In genomic region chr7:29987821-29988317, GRCh38 we compare ENCODE assay signal across 1 cellular context.
TF ChIP-seq lines count a peak whose summit lies in the region.

No MANE protein-coding gene starts in this region.

TF ChIP-seq in HepG2, 621 proteins besides CTCF, POLR2A, EP300 and RAD21 (continued from another document and continues in another):
- TF ChIP-seq, protein P1, sequence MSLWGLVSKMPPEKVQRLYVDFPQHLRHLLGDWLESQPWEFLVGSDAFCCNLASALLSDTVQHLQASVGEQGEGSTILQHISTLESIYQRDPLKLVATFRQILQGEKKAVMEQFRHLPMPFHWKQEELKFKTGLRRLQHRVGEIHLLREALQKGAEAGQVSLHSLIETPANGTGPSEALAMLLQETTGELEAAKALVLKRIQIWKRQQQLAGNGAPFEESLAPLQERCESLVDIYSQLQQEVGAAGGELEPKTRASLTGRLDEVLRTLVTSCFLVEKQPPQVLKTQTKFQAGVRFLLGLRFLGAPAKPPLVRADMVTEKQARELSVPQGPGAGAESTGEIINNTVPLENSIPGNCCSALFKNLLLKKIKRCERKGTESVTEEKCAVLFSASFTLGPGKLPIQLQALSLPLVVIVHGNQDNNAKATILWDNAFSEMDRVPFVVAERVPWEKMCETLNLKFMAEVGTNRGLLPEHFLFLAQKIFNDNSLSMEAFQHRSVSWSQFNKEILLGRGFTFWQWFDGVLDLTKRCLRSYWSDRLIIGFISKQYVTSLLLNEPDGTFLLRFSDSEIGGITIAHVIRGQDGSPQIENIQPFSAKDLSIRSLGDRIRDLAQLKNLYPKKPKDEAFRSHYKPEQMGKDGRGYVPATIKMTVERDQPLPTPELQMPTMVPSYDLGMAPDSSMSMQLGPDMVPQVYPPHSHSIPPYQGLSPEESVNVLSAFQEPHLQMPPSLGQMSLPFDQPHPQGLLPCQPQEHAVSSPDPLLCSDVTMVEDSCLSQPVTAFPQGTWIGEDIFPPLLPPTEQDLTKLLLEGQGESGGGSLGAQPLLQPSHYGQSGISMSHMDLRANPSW (CRISPR knock-in tag; IDR thresholded peaks at IDR 0.05; ENCODE audit: borderline replicate concordance), result no peak
- TF ChIP-seq, protein P2, sequence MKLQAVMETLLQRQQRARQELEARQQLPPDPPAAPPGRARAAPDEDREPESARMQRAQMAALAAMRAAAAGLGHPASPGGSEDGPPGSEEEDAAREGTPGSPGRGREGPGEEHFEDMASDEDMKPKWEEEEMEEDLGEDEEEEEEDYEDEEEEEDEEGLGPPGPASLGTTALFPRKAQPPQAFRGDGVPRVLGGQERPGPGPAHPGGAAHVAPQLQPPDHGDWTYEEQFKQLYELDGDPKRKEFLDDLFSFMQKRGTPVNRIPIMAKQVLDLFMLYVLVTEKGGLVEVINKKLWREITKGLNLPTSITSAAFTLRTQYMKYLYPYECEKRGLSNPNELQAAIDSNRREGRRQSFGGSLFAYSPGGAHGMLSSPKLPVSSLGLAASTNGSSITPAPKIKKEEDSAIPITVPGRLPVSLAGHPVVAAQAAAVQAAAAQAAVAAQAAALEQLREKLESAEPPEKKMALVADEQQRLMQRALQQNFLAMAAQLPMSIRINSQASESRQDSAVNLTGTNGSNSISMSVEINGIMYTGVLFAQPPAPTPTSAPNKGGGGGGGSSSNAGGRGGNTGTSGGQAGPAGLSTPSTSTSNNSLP (IDR thresholded peaks at IDR 0.05; ENCODE audit: low read depth, low read length), result peak; percentile 84
- TF ChIP-seq BRD4 (CRISPR knock-in tag; IDR thresholded peaks at IDR 0.05), result no peak
- TF ChIP-seq RCOR2 (CRISPR knock-in tag; IDR thresholded peaks at IDR 0.05), result no peak
- no peak for TF ChIP-seq RFXAP (CRISPR knock-in tag; IDR thresholded peaks at IDR 0.05; ENCODE audit: borderline replicate concordance)
- 0 out of 2 replicates have a peak, but pooled peaks have one; percentile 16 for TF ChIP-seq BHLHE40 (IDR thresholded peaks at IDR 0.05; ENCODE audit: low read length)
- peak; percentile 75 for TF ChIP-seq TCF7 (IDR thresholded peaks at IDR 0.05; ENCODE audit: low read depth)
- no peak for TF ChIP-seq GABPA (IDR thresholded peaks at IDR 0.05; ENCODE audit: low read depth, low read length)
- TF ChIP-seq GABPA (CRISPR knock-in tag; IDR thresholded peaks at IDR 0.05; ENCODE audit: low read depth), result peak; percentile 51; the same call in 1 of the 2 replicates
- TF ChIP-seq AGO1 (IDR thresholded peaks at IDR 0.05; ENCODE audit: low read depth, low read length, poor library complexity, severe bottlenecking), result no peak
- TF ChIP-seq, protein P3, sequence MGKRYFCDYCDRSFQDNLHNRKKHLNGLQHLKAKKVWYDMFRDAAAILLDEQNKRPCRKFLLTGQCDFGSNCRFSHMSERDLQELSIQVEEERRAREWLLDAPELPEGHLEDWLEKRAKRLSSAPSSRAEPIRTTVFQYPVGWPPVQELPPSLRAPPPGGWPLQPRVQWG (CRISPR knock-in tag; IDR thresholded peaks at IDR 0.05; ENCODE audit: borderline replicate concordance, low read depth), result no peak
- no peak for TF ChIP-seq BORCS8-MEF2B (CRISPR knock-in tag; IDR thresholded peaks at IDR 0.05)
- TF ChIP-seq ZKSCAN8 (CRISPR knock-in tag; IDR thresholded peaks at IDR 0.05; ENCODE audit: borderline replicate concordance), result no peak
- TF ChIP-seq, protein P4, sequence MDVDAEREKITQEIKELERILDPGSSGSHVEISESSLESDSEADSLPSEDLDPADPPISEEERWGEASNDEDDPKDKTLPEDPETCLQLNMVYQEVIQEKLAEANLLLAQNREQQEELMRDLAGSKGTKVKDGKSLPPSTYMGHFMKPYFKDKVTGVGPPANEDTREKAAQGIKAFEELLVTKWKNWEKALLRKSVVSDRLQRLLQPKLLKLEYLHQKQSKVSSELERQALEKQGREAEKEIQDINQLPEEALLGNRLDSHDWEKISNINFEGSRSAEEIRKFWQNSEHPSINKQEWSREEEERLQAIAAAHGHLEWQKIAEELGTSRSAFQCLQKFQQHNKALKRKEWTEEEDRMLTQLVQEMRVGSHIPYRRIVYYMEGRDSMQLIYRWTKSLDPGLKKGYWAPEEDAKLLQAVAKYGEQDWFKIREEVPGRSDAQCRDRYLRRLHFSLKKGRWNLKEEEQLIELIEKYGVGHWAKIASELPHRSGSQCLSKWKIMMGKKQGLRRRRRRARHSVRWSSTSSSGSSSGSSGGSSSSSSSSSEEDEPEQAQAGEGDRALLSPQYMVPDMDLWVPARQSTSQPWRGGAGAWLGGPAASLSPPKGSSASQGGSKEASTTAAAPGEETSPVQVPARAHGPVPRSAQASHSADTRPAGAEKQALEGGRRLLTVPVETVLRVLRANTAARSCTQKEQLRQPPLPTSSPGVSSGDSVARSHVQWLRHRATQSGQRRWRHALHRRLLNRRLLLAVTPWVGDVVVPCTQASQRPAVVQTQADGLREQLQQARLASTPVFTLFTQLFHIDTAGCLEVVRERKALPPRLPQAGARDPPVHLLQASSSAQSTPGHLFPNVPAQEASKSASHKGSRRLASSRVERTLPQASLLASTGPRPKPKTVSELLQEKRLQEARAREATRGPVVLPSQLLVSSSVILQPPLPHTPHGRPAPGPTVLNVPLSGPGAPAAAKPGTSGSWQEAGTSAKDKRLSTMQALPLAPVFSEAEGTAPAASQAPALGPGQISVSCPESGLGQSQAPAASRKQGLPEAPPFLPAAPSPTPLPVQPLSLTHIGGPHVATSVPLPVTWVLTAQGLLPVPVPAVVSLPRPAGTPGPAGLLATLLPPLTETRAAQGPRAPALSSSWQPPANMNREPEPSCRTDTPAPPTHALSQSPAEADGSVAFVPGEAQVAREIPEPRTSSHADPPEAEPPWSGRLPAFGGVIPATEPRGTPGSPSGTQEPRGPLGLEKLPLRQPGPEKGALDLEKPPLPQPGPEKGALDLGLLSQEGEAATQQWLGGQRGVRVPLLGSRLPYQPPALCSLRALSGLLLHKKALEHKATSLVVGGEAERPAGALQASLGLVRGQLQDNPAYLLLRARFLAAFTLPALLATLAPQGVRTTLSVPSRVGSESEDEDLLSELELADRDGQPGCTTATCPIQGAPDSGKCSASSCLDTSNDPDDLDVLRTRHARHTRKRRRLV (CRISPR knock-in tag; IDR thresholded peaks at IDR 0.05), result no peak
- TF ChIP-seq ZBTB21 (CRISPR knock-in tag; IDR thresholded peaks at IDR 0.05), result 0 out of 2 replicates have a peak, but pooled peaks have one; percentile 9
- no peak for TF ChIP-seq DR1 (CRISPR knock-in tag; IDR thresholded peaks at IDR 0.05)
- no peak for TF ChIP-seq GMEB2 (CRISPR knock-in tag; IDR thresholded peaks at IDR 0.05; ENCODE audit: low read depth)
- TF ChIP-seq, protein P5, sequence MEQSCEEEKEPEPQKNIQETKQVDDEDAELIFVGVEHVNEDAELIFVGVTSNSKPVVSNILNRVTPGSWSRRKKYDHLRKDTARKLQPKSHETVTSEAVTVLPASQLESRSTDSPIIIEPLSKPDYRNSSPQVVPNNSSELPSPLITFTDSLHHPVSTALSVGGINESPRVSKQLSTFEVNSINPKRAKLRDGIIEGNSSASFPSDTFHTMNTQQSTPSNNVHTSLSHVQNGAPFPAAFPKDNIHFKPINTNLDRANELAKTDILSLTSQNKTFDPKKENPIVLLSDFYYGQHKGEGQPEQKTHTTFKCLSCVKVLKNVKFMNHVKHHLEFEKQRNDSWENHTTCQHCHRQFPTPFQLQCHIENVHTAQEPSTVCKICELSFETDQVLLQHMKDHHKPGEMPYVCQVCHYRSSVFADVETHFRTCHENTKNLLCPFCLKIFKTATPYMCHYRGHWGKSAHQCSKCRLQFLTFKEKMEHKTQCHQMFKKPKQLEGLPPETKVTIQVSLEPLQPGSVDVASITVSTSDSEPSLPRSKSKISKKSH (CRISPR knock-in tag; IDR thresholded peaks at IDR 0.05; ENCODE audit: borderline replicate concordance), result no peak
- no peak for TF ChIP-seq ZBTB44 (CRISPR knock-in tag; IDR thresholded peaks at IDR 0.05)
- TF ChIP-seq SOX13 (IDR thresholded peaks at IDR 0.05), result no peak
- TF ChIP-seq SOX13 (CRISPR knock-in tag; conservative IDR thresholded peaks at IDR 0.05 in 1 of 2, IDR thresholded peaks at IDR 0.05 in 1 of 2), result peak in 1 of 2 experiments; percentile 24; a peak in 1 of 4 replicates
- TF ChIP-seq ZNF24 (IDR thresholded peaks at IDR 0.05), result peak; percentile 82; the same call in 1 of the 2 replicates
- no peak for TF ChIP-seq HDAC1 (CRISPR knock-in tag; IDR thresholded peaks at IDR 0.05)
- TF ChIP-seq ZNF329 (CRISPR knock-in tag; IDR thresholded peaks at IDR 0.05; ENCODE audit: low read depth), result no peak
- 0 out of 2 replicates have a peak, but pooled peaks have one; percentile 1 for TF ChIP-seq ZSCAN9 (CRISPR knock-in tag; IDR thresholded peaks at IDR 0.05; ENCODE audit: borderline replicate concordance)
- TF ChIP-seq ZNF879 (CRISPR knock-in tag; IDR thresholded peaks at IDR 0.05), result no peak
- peak; percentile 90 for TF ChIP-seq ATF3 (CRISPR knock-in tag; IDR thresholded peaks at IDR 0.05)
- TF ChIP-seq MAF1 (CRISPR knock-in tag; IDR thresholded peaks at IDR 0.05; ENCODE audit: borderline replicate concordance), result no peak
- TF ChIP-seq AKAP8 (CRISPR knock-in tag; IDR thresholded peaks at IDR 0.05), result no peak
- 0 out of 2 replicates have a peak, but pooled peaks have one; percentile 15 for TF ChIP-seq ZNF878 (CRISPR knock-in tag; IDR thresholded peaks at IDR 0.05)
- TF ChIP-seq, protein P6, sequence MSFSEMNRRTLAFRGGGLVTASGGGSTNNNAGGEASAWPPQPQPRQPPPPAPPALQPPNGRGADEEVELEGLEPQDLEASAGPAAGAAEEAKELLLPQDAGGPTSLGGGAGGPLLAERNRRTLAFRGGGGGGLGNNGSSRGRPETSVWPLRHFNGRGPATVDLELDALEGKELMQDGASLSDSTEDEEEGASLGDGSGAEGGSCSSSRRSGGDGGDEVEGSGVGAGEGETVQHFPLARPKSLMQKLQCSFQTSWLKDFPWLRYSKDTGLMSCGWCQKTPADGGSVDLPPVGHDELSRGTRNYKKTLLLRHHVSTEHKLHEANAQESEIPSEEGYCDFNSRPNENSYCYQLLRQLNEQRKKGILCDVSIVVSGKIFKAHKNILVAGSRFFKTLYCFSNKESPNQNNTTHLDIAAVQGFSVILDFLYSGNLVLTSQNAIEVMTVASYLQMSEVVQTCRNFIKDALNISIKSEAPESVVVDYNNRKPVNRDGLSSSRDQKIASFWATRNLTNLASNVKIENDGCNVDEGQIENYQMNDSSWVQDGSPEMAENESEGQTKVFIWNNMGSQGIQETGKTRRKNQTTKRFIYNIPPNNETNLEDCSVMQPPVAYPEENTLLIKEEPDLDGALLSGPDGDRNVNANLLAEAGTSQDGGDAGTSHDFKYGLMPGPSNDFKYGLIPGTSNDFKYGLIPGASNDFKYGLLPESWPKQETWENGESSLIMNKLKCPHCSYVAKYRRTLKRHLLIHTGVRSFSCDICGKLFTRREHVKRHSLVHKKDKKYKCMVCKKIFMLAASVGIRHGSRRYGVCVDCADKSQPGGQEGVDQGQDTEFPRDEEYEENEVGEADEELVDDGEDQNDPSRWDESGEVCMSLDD (CRISPR knock-in tag; IDR thresholded peaks at IDR 0.05; ENCODE audit: borderline replicate concordance), result no peak
- no peak for TF ChIP-seq ZNF7 (CRISPR knock-in tag; IDR thresholded peaks at IDR 0.05)
- TF ChIP-seq SKI (IDR thresholded peaks at IDR 0.05; ENCODE audit: partially characterized antibody), result no peak
- TF ChIP-seq TOE1 (CRISPR knock-in tag; IDR thresholded peaks at IDR 0.05), result no peak
- TF ChIP-seq MED1 (CRISPR knock-in tag; IDR thresholded peaks at IDR 0.05), result peak; percentile 21; the same call in 1 of the 2 replicates
- no peak for TF ChIP-seq MTA1 (CRISPR knock-in tag; IDR thresholded peaks at IDR 0.05; ENCODE audit: borderline replicate concordance)
- no peak for TF ChIP-seq ZNF451 (CRISPR knock-in tag; IDR thresholded peaks at IDR 0.05)
- TF ChIP-seq IRF1 (CRISPR knock-in tag; IDR thresholded peaks at IDR 0.05; ENCODE audit: low read depth), result no peak
- TF ChIP-seq ZZZ3 (CRISPR knock-in tag; IDR thresholded peaks at IDR 0.05; ENCODE audit: borderline replicate concordance), result no peak
- 0 out of 2 replicates have a peak, but pooled peaks have one; percentile 10 for TF ChIP-seq SPEN (CRISPR knock-in tag; IDR thresholded peaks at IDR 0.05; ENCODE audit: low read depth)
- 0 out of 2 replicates have a peak, but pooled peaks have one; percentile 65 for TF ChIP-seq HMG20B (CRISPR knock-in tag; conservative IDR thresholded peaks at IDR 0.05)
- TF ChIP-seq FOXA3 (CRISPR knock-in tag; IDR thresholded peaks at IDR 0.05), result peak; percentile 71
- no peak for TF ChIP-seq MXD4 (CRISPR knock-in tag; IDR thresholded peaks at IDR 0.05)
- 0 out of 2 replicates have a peak, but pooled peaks have one; percentile 21 for TF ChIP-seq CREM (IDR thresholded peaks at IDR 0.05)
- no peak for TF ChIP-seq CREM (CRISPR knock-in tag; IDR thresholded peaks at IDR 0.05)
- TF ChIP-seq ZFP1 (CRISPR knock-in tag; IDR thresholded peaks at IDR 0.05), result no peak
- peak; percentile 73 for TF ChIP-seq YY1 (IDR thresholded peaks at IDR 0.05; ENCODE audit: insufficient read depth, insufficient replicate concordance, low read depth, low read length)
- no peak for TF ChIP-seq NFRKB (IDR thresholded peaks at IDR 0.05)
- no peak for TF ChIP-seq ATF7 (IDR thresholded peaks at IDR 0.05)
- TF ChIP-seq ATF7 (CRISPR knock-in tag; IDR thresholded peaks at IDR 0.05), result no peak
- no peak for TF ChIP-seq GATAD2A (CRISPR knock-in tag; IDR thresholded peaks at IDR 0.05)
